Comparison of ENCODE assay signal across 1 cellular context in the genomic region with DNA sequence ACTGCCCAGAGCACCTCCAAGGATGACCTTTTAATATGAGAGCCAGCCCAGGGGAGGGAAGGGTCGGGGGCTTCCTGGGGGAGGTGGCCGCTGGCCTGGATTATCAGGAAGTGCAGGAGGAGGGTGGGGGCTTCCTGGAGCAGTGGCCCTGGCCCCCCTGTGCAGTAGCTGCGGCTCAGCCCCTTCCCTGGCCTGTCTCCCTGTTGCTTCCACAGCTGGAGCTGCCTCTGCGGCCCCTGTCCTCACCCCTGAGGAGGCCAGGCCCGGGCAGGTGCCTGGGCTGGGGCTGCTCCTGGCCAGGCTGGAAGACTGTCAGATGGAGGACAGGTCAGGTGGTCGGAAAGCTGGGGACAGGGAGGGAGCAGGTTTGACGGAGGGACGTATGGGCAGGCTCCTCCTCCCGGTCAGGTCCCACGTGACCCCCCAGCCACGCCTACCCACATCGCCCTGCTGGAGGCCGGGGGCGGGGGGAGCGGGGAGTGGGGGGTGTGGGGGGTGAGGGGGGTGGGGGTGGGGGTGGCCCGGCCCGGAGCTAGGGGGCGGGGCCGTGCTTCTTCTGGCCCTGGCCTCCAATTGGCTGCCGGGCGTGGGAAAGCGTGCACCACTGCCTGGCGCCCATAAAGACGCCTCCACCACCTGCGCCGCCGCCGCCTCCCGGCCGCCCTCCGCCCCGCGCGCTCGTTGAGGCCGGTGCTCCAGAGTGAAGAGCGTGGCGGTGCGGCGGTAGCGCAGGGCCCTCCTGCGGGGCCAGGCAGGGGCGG.
A peak's percentile ranks its signal among the peaks of the same experiment; 100 is the strongest.
TF ChIP-seq lines count a peak whose summit lies in the region.

No MANE protein-coding gene starts in this region.

TF ChIP-seq in HepG2, 621 proteins besides CTCF, POLR2A, EP300 and RAD21 (continued from another document and continues in another):
- TF ChIP-seq, protein P1, sequence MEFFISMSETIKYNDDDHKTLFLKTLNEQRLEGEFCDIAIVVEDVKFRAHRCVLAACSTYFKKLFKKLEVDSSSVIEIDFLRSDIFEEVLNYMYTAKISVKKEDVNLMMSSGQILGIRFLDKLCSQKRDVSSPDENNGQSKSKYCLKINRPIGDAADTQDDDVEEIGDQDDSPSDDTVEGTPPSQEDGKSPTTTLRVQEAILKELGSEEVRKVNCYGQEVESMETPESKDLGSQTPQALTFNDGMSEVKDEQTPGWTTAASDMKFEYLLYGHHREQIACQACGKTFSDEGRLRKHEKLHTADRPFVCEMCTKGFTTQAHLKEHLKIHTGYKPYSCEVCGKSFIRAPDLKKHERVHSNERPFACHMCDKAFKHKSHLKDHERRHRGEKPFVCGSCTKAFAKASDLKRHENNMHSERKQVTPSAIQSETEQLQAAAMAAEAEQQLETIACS (CRISPR knock-in tag; IDR thresholded peaks at IDR 0.05), result no peak
- TF ChIP-seq EZH2 (conservative IDR thresholded peaks at IDR 0.05; ENCODE audit: low read depth, low read length) (no peak), ZNF296 (CRISPR knock-in tag; conservative IDR thresholded peaks at IDR 0.05) (no peak), SP140L (CRISPR knock-in tag; IDR thresholded peaks at IDR 0.05; ENCODE audit: borderline replicate concordance) (no peak), ZNF367 (CRISPR knock-in tag; IDR thresholded peaks at IDR 0.05; ENCODE audit: borderline replicate concordance) (no peak), ZNF619 (CRISPR knock-in tag; IDR thresholded peaks at IDR 0.05) (no peak), HMG20A (CRISPR knock-in tag; IDR thresholded peaks at IDR 0.05; ENCODE audit: borderline replicate concordance) (no peak), MBNL3 (CRISPR knock-in tag; conservative IDR thresholded peaks at IDR 0.05) (no peak), PCBP1 (IDR thresholded peaks at IDR 0.05; ENCODE audit: borderline replicate concordance, low read depth, low read length) (no peak), ZFYVE20 (CRISPR knock-in tag; IDR thresholded peaks at IDR 0.05; ENCODE audit: borderline replicate concordance, low read depth) (no peak), MEIS2 (CRISPR knock-in tag; IDR thresholded peaks at IDR 0.05) (no peak), ZNF841 (CRISPR knock-in tag; IDR thresholded peaks at IDR 0.05; ENCODE audit: borderline replicate concordance) (no peak), STAG1 (CRISPR knock-in tag; IDR thresholded peaks at IDR 0.05) (no peak), REL (CRISPR knock-in tag; conservative IDR thresholded peaks at IDR 0.05) (no peak), NPAS2 (CRISPR knock-in tag; IDR thresholded peaks at IDR 0.05; ENCODE audit: borderline replicate concordance) (no peak), FOXO1 (CRISPR knock-in tag; IDR thresholded peaks at IDR 0.05) (no peak), CHCHD3 (CRISPR knock-in tag; IDR thresholded peaks at IDR 0.05) (no peak), MED8 (CRISPR knock-in tag; IDR thresholded peaks at IDR 0.05; ENCODE audit: insufficient replicate concordance) (no peak), ZNF713 (CRISPR knock-in tag; IDR thresholded peaks at IDR 0.05) (no peak), ZNF773 (CRISPR knock-in tag; IDR thresholded peaks at IDR 0.05; ENCODE audit: borderline replicate concordance) (no peak), ZNF768 (CRISPR knock-in tag; IDR thresholded peaks at IDR 0.05) (no peak), KLF13 (CRISPR knock-in tag; IDR thresholded peaks at IDR 0.05) (no peak), ZNF326 (CRISPR knock-in tag; IDR thresholded peaks at IDR 0.05; ENCODE audit: borderline replicate concordance) (no peak), ONECUT2 (CRISPR knock-in tag; IDR thresholded peaks at IDR 0.05) (no peak), ZNF33A (CRISPR knock-in tag; IDR thresholded peaks at IDR 0.05; ENCODE audit: borderline replicate concordance) (no peak), PHF8 (CRISPR knock-in tag; IDR thresholded peaks at IDR 0.05) (peak; percentile 32; the same call in 1 of the 2 replicates), ZSCAN22 (CRISPR knock-in tag; IDR thresholded peaks at IDR 0.05) (no peak), ZFX (CRISPR knock-in tag; IDR thresholded peaks at IDR 0.05; ENCODE audit: low read depth) (peak; percentile 68), MATR3 (CRISPR knock-in tag; IDR thresholded peaks at IDR 0.05) (no peak), PCBP2 (optimal IDR thresholded peaks at IDR 0.05; ENCODE audit: low read depth, low read length, poor library complexity, severe bottlenecking) (no peak), TBX3 (IDR thresholded peaks at IDR 0.05; ENCODE audit: borderline replicate concordance) (no peak), PHB2 (IDR thresholded peaks at IDR 0.05; ENCODE audit: partially characterized antibody) (no peak), ZSCAN12 (CRISPR knock-in tag; IDR thresholded peaks at IDR 0.05) (no peak), FOXA3 (CRISPR knock-in tag; IDR thresholded peaks at IDR 0.05) (no peak), ZNF10 (CRISPR knock-in tag; IDR thresholded peaks at IDR 0.05; ENCODE audit: borderline replicate concordance, low read depth) (no peak), KAT2B (IDR thresholded peaks at IDR 0.05; ENCODE audit: borderline replicate concordance, low read depth, low read length) (no peak), ZC3H4 (CRISPR knock-in tag; IDR thresholded peaks at IDR 0.05; ENCODE audit: borderline replicate concordance) (no peak), SMAD1 (CRISPR knock-in tag; IDR thresholded peaks at IDR 0.05; ENCODE audit: borderline replicate concordance, low read depth) (no peak), SAP130 (CRISPR knock-in tag; IDR thresholded peaks at IDR 0.05; ENCODE audit: low read depth) (peak; percentile 66), ZFP41 (CRISPR knock-in tag; IDR thresholded peaks at IDR 0.05; ENCODE audit: borderline replicate concordance) (no peak)
- TF ChIP-seq, protein P2, sequence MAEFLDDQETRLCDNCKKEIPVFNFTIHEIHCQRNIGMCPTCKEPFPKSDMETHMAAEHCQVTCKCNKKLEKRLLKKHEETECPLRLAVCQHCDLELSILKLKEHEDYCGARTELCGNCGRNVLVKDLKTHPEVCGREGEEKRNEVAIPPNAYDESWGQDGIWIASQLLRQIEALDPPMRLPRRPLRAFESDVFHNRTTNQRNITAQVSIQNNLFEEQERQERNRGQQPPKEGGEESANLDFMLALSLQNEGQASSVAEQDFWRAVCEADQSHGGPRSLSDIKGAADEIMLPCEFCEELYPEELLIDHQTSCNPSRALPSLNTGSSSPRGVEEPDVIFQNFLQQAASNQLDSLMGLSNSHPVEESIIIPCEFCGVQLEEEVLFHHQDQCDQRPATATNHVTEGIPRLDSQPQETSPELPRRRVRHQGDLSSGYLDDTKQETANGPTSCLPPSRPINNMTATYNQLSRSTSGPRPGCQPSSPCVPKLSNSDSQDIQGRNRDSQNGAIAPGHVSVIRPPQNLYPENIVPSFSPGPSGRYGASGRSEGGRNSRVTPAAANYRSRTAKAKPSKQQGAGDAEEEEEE (CRISPR knock-in tag; IDR thresholded peaks at IDR 0.05; ENCODE audit: borderline replicate concordance), result no peak
- TF ChIP-seq, protein P3, sequence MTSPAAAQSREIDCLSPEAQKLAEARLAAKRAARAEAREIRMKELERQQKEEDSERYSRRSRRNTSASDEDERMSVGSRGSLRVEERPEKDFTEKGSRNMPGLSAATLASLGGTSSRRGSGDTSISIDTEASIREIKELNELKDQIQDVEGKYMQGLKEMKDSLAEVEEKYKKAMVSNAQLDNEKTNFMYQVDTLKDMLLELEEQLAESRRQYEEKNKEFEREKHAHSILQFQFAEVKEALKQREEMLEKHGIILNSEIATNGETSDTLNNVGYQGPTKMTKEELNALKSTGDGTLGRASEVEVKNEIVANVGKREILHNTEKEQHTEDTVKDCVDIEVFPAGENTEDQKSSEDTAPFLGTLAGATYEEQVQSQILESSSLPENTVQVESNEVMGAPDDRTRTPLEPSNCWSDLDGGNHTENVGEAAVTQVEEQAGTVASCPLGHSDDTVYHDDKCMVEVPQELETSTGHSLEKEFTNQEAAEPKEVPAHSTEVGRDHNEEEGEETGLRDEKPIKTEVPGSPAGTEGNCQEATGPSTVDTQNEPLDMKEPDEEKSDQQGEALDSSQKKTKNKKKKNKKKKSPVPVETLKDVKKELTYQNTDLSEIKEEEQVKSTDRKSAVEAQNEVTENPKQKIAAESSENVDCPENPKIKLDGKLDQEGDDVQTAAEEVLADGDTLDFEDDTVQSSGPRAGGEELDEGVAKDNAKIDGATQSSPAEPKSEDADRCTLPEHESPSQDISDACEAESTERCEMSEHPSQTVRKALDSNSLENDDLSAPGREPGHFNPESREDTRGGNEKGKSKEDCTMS (CRISPR knock-in tag; conservative IDR thresholded peaks at IDR 0.05), result no peak
- TF ChIP-seq, protein P4, sequence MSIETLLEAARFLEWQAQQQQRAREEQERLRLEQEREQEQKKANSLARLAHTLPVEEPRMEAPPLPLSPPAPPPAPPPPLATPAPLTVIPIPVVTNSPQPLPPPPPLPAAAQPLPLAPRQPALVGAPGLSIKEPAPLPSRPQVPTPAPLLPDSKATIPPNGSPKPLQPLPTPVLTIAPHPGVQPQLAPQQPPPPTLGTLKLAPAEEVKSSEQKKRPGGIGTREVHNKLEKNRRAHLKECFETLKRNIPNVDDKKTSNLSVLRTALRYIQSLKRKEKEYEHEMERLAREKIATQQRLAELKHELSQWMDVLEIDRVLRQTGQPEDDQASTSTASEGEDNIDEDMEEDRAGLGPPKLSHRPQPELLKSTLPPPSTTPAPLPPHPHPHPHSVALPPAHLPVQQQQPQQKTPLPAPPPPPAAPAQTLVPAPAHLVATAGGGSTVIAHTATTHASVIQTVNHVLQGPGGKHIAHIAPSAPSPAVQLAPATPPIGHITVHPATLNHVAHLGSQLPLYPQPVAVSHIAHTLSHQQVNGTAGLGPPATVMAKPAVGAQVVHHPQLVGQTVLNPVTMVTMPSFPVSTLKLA (IDR thresholded peaks at IDR 0.05), result no peak
- TF ChIP-seq, protein P5, sequence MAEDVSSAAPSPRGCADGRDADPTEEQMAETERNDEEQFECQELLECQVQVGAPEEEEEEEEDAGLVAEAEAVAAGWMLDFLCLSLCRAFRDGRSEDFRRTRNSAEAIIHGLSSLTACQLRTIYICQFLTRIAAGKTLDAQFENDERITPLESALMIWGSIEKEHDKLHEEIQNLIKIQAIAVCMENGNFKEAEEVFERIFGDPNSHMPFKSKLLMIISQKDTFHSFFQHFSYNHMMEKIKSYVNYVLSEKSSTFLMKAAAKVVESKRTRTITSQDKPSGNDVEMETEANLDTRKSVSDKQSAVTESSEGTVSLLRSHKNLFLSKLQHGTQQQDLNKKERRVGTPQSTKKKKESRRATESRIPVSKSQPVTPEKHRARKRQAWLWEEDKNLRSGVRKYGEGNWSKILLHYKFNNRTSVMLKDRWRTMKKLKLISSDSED (CRISPR knock-in tag; IDR thresholded peaks at IDR 0.05), result no peak
- TF ChIP-seq, protein P6, sequence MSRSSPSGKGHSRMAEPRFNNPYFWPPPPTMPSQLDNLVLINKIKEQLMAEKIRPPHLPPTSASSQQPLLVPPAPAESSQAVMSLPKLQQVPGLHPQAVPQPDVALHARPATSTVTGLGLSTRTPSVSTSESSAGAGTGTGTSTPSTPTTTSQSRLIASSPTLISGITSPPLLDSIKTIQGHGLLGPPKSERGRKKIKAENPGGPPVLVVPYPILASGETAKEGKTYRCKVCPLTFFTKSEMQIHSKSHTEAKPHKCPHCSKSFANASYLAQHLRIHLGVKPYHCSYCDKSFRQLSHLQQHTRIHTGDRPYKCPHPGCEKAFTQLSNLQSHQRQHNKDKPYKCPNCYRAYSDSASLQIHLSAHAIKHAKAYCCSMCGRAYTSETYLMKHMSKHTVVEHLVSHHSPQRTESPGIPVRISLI (CRISPR knock-in tag; IDR thresholded peaks at IDR 0.05; ENCODE audit: borderline replicate concordance), result no peak
- TF ChIP-seq, protein P7, sequence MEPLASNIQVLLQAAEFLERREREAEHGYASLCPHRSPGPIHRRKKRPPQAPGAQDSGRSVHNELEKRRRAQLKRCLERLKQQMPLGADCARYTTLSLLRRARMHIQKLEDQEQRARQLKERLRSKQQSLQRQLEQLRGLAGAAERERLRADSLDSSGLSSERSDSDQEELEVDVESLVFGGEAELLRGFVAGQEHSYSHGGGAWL (CRISPR knock-in tag; IDR thresholded peaks at IDR 0.05), result peak; percentile 68; the same call in 1 of the 2 replicates
- TF ChIP-seq, protein P8, sequence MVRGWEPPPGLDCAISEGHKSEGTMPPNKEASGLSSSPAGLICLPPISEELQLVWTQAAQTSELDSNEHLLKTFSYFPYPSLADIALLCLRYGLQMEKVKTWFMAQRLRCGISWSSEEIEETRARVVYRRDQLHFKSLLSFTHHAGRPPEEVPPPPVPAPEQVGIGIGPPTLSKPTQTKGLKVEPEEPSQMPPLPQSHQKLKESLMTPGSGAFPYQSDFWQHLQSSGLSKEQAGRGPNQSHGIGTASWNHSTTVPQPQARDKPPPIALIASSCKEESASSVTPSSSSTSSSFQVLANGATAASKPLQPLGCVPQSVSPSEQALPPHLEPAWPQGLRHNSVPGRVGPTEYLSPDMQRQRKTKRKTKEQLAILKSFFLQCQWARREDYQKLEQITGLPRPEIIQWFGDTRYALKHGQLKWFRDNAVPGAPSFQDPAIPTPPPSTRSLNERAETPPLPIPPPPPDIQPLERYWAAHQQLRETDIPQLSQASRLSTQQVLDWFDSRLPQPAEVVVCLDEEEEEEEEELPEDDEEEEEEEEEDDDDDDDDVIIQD (CRISPR knock-in tag; IDR thresholded peaks at IDR 0.05; ENCODE audit: low read depth), result no peak
- TF ChIP-seq, protein P9, sequence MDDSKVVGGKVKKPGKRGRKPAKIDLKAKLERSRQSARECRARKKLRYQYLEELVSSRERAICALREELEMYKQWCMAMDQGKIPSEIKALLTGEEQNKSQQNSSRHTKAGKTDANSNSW (CRISPR knock-in tag; IDR thresholded peaks at IDR 0.05; ENCODE audit: borderline replicate concordance), result no peak
- TF ChIP-seq, protein P10, sequence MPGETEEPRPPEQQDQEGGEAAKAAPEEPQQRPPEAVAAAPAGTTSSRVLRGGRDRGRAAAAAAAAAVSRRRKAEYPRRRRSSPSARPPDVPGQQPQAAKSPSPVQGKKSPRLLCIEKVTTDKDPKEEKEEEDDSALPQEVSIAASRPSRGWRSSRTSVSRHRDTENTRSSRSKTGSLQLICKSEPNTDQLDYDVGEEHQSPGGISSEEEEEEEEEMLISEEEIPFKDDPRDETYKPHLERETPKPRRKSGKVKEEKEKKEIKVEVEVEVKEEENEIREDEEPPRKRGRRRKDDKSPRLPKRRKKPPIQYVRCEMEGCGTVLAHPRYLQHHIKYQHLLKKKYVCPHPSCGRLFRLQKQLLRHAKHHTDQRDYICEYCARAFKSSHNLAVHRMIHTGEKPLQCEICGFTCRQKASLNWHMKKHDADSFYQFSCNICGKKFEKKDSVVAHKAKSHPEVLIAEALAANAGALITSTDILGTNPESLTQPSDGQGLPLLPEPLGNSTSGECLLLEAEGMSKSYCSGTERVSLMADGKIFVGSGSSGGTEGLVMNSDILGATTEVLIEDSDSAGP (CRISPR knock-in tag; IDR thresholded peaks at IDR 0.05; ENCODE audit: borderline replicate concordance), result no peak; the same call in 1 of the 2 replicates
- TF ChIP-seq, protein P11, sequence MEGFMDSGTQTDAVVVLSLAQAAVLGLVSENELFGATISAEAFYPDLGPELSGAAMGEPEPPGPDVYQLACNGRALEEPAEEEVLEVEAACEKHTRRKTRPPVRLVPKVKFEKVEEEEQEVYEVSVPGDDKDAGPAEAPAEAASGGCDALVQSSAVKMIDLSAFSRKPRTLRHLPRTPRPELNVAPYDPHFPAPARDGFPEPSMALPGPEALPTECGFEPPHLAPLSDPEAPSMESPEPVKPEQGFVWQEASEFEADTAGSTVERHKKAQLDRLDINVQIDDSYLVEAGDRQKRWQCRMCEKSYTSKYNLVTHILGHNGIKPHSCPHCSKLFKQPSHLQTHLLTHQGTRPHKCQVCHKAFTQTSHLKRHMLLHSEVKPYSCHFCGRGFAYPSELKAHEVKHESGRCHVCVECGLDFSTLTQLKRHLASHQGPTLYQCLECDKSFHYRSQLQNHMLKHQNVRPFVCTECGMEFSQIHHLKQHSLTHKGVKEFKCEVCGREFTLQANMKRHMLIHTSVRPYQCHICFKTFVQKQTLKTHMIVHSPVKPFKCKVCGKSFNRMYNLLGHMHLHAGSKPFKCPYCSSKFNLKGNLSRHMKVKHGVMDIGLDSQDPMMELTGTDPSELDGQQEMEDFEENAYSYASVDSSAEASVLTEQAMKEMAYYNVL (CRISPR knock-in tag; IDR thresholded peaks at IDR 0.05; ENCODE audit: borderline replicate concordance), result no peak
